Comparison of ENCODE assay signal across 19 cellular contexts in genomic region chr11:77141475-77141874, GRCh38. TPM values are rescaled to one million over a fixed set of nuclear protein-coding genes. Genes with fewer than 3 reads are reported as not detected.
DNase-seq lines count a peak whose midpoint lies in the region; ATAC-seq and TF ChIP-seq lines count a peak whose summit lies in the region.
"Had no signal": no experiment of that assay in that cellular context is flagged by ENCODE, and none has a peak within 500 bp of the region (broad histone marks: within the 10 kb centered on the region; RNA-seq: fewer than 3 reads in every experiment).

No MANE protein-coding gene starts in this region.

- H3K36me3 ChIP-seq in BLaER1 treated with 17β-estradiol and CSF1 and Interleukin-3, amounts not matched to agents 10 nM and 100 nM = no peaks in the 10 kb centered on the region
- H3K36me3 ChIP-seq in hepatocyte (replicated peaks; ENCODE audit: insufficient read depth, low read depth) = no peaks in the 10 kb centered on the region
- H3K36me3 ChIP-seq: HAP-1 had no signal

- H3K4me2 ChIP-seq in BLaER1 treated with 17β-estradiol and CSF1 and Interleukin-3, amounts not matched to agents 10 nM and 100 nM = peak overlapping the region in 9 of 11 experiments; percentile 69 to 98 (median 81); a peak in 18 of 22 replicates
- H3K4me2 ChIP-seq in hepatocyte = no peak overlapping the region
- H3K4me2 ChIP-seq: SK-N-SH had no signal

- H3K36me3 Mint-ChIP-seq in T-helper 17 cell (ENCODE audit: low read depth) (peaks cover 2% of the 10 kb centered on the region), type B pancreatic cell (no peaks in the 10 kb centered on the region), T-cell (no peaks in the 10 kb centered on the region)
- H3K36me3 Mint-ChIP-seq: CD8-positive, alpha-beta memory T cell had no signal

- H3K27me3 ChIP-seq in BLaER1 treated with 17β-estradiol and CSF1 and Interleukin-3, amounts not matched to agents 10 nM and 100 nM = peaks cover 0 to 19% (median 8%) of the 10 kb centered on the region in 11 experiments; a peak in 11 of 22 replicates
- no peaks in the 10 kb centered on the region for H3K27me3 ChIP-seq in hepatocyte

- no peak overlapping the region for H3K4me3 ChIP-seq in BLaER1 treated with 17β-estradiol and CSF1 and Interleukin-3, amounts not matched to agents 10 nM and 100 nM
- H3K4me3 ChIP-seq in hepatocyte = no peak overlapping the region
- H3K4me3 ChIP-seq: GM23248, HAP-1 had no signal

- no peak overlapping the region for H3K27ac ChIP-seq in BLaER1 treated with 17β-estradiol and CSF1 and Interleukin-3, amounts not matched to agents 10 nM and 100 nM
- H3K27ac ChIP-seq in hepatocyte = peak overlapping the region; percentile 78
- H3K27ac ChIP-seq: GM23248, RWPE1 had no signal

- H3K9me3 Mint-ChIP-seq in type B pancreatic cell (no peaks in the 10 kb centered on the region), T-cell (no peaks in the 10 kb centered on the region)
- H3K9me3 Mint-ChIP-seq: CD8-positive, alpha-beta memory T cell had no signal

- ATAC-seq in T-helper 17 cell = no peak
- no peak for ATAC-seq in T-cell (replicated peaks in 1 of 4)
- no peak for ATAC-seq in GM19395 (IDR thresholded peaks at IDR 0.05; ENCODE audit: unreplicated experiment)

- no peak overlapping the region for H2AFZ ChIP-seq in hepatocyte
- H2AFZ ChIP-seq: GM23248 had no signal

- H3K4me1 Mint-ChIP-seq in T-helper 17 cell = peaks cover 30% of the 10 kb centered on the region
- H3K4me1 Mint-ChIP-seq in type B pancreatic cell (ENCODE audit: unreplicated experiment) = peaks cover 13% of the 10 kb centered on the region
- peaks cover 13 to 22% (median 15%) of the 10 kb centered on the region in 3 donors for H3K4me1 Mint-ChIP-seq in T-cell

- peaks cover 30% of the 10 kb centered on the region for H3K27me3 Mint-ChIP-seq in T-helper 17 cell
- peaks cover 5% of the 10 kb centered on the region for H3K27me3 Mint-ChIP-seq in type B pancreatic cell
- peaks cover 11 to 21% of the 10 kb centered on the region in 2 donors for H3K27me3 Mint-ChIP-seq in T-cell

- TF ChIP-seq CTCF in hepatocyte (IDR thresholded peaks at IDR 0.05; ENCODE audit: poor library complexity) (no peak), type B pancreatic cell (conservative IDR thresholded peaks at IDR 0.05) (no peak)

- H3K79me2 ChIP-seq in hepatocyte = no peaks in the 10 kb centered on the region

- no peak for DNase-seq in T-helper 17 cell
- DNase-seq in hepatocyte (ENCODE audit: low spot score) = no peak
- DNase-seq in type B pancreatic cell (ENCODE audit: extremely low spot score, unreplicated experiment) = no peak
- no peak for DNase-seq in cerebellar cortex (ENCODE audit: low spot score)
- no peak for DNase-seq in T-cell
- DNase-seq: ACHN, C1 segment of cervical spinal cord, NCI-H1105 treated with DMSO at 0.1 percent for 48 hours, NCI-H748 treated with DMSO at 0.1 percent for 48 hours, SIG-M5 had no signal

- H4K20me1 ChIP-seq in BLaER1 treated with 17β-estradiol and CSF1 and Interleukin-3, amounts not matched to agents 10 nM and 100 nM = peaks cover 0 to 17% (median 0%) of the 10 kb centered on the region in 11 experiments; a peak in 4 of 22 replicates
- no peaks in the 10 kb centered on the region for H4K20me1 ChIP-seq in hepatocyte (ENCODE audit: insufficient read depth, poor library complexity, severe bottlenecking)

- H3K4me1 ChIP-seq in BLaER1 treated with 17β-estradiol and CSF1 and Interleukin-3, amounts not matched to agents 10 nM and 100 nM = peaks cover 60 to 84% (median 76%) of the 10 kb centered on the region in 10 experiments
- H3K4me1 ChIP-seq in hepatocyte (ENCODE audit: insufficient read depth) = peaks cover 32% of the 10 kb centered on the region
- H3K4me1 ChIP-seq: HAP-1 had no signal

- no peak overlapping the region for H3K9ac ChIP-seq in BLaER1 treated with 17β-estradiol and CSF1 and Interleukin-3, amounts not matched to agents 10 nM and 100 nM
- H3K9ac ChIP-seq: GM23248, SK-N-SH had no signal

- CTCF ChIA-PET in T-cell (lab: Charles Lee) = no interaction called here

- no peaks in the 10 kb centered on the region for H3K9me2 ChIP-seq in hepatocyte (replicated peaks; ENCODE audit: insufficient read depth)
- H3K9me2 ChIP-seq: SK-N-SH had no signal

- POLR2A ChIA-PET in T-cell (lab: Charles Lee) = no interaction called here

- WGBS in hepatocyte (ENCODE audit: low lambda C conversion rate, missing lambda C conversion rate) = 98% methylated on average over 4 of the region's 4 CpGs

- H3K27ac Mint-ChIP-seq in T-helper 17 cell (peak overlapping the region; percentile 29), type B pancreatic cell (peak overlapping the region; percentile 31), T-cell (no peak overlapping the region)

- no peaks in the 10 kb centered on the region for H3K9me3 ChIP-seq in BLaER1 treated with 17β-estradiol and CSF1 and Interleukin-3, amounts not matched to agents 10 nM and 100 nM (replicated peaks in 1 of 11)
- H3K9me3 ChIP-seq in T-helper 17 cell (ENCODE audit: control insufficient read depth, low read length, poor library complexity, severe bottlenecking) (no peaks in the 10 kb centered on the region), hepatocyte (ENCODE audit: low read depth) (no peaks in the 10 kb centered on the region)
- H3K9me3 ChIP-seq: HAP-1, SK-N-SH had no signal

- H3K4me3 Mint-ChIP-seq in T-helper 17 cell (no peak overlapping the region), type B pancreatic cell (no peak overlapping the region), T-cell (no peak overlapping the region)

RNA-seq across cellular contexts. Expression of gene MYO7A, which starts 13.4 kb away (rescaled TPM):
- 1 to 10 TPM in 1 of 2 donors, under 1 TPM in 1; 0.57 to 1.7 TPM for total RNA-seq in T-helper 17 cell
- 6.4 and 9.8 TPM in 2 replicates for total RNA-seq in hepatocyte
- polyA plus RNA-seq in hepatocyte = 10.1 and 12.6 TPM in 2 replicates
- total RNA-seq in type B pancreatic cell (ENCODE audit: low replicate concordance) = 2.8 and 5.3 TPM in 2 replicates
- total RNA-seq in T-cell = 1 to 10 TPM in 1 of 5 donors, under 1 TPM in 4; 0.15 to 1.7 (median 0.44) TPM
- total RNA-seq: GM23248, IMR-90, M059J had no signal
- polyA plus RNA-seq: GM23248 had no signal

RNA-seq across cellular contexts. Expression of gene OMP, which starts 38.8 kb away (rescaled TPM):
- total RNA-seq in T-helper 17 cell = not detected
- not detected in 2 replicates for total RNA-seq in hepatocyte
- 0.47 TPM in 1 of 2 replicates, not detected in the other for polyA plus RNA-seq in hepatocyte
- 0.86 and 0.94 TPM in 2 replicates for total RNA-seq in type B pancreatic cell (ENCODE audit: low replicate concordance)
- total RNA-seq in T-cell = under 1 TPM in 1 of 5 donors, not detected in 4; 0.79 TPM
- total RNA-seq: CD8-positive, alpha-beta memory T cell; GM23248; IMR-90; M059J had no signal
- polyA plus RNA-seq: CD8-positive, alpha-beta memory T cell; GM23248 had no signal

Comparison
In these comparisons a context has a peak if more than half of its experiments do, and no peak if none do; other contexts are left out.
1. H3K27ac Mint-ChIP-seq: peak in T-helper 17 cell (single experiment) and type B pancreatic cell (single experiment); none in T-cell (0 of 2).